1 cellular context compared by ENCODE assay signal in the genomic region with DNA sequence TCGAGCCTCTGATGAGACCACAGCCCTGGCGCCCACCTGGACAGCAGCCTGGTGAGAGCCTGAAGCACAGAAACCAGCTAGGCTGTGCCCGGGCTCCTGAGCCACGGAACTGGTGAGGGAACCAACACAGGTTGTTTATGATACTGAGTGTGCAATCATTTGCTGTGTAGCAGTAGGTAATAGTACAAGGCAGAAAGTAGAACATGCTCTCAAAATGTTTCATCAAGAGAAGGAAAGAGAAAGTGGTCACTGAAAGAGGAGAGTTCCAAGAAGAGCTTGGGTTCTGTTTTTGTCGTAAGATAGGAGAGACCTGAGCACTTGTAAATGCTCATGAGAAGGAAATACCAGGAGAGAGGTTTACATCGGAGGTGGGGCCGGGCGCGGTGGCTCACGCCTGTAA.
TF ChIP-seq lines count a peak whose summit lies in the region.

No MANE protein-coding gene starts in this region.

TF ChIP-seq in WTC11, 78 proteins besides CTCF, POLR2A, EP300 and RAD21 (continued from another document):
- TF ChIP-seq GABPB1 (CRISPR knock-in tag; IDR thresholded peaks at IDR 0.05) (no peak), USF1 (CRISPR knock-in tag; IDR thresholded peaks at IDR 0.05) (no peak), NFYB (CRISPR knock-in tag; conservative IDR thresholded peaks at IDR 0.05; ENCODE audit: low read depth) (no peak), PREB (CRISPR knock-in tag; IDR thresholded peaks at IDR 0.05; ENCODE audit: borderline replicate concordance) (no peak), ZNF121 (CRISPR knock-in tag; IDR thresholded peaks at IDR 0.05) (no peak), ESRRA (CRISPR knock-in tag; IDR thresholded peaks at IDR 0.05; ENCODE audit: borderline replicate concordance) (no peak), NR1H2 (CRISPR knock-in tag; IDR thresholded peaks at IDR 0.05) (no peak)
- TF ChIP-seq, protein P1, sequence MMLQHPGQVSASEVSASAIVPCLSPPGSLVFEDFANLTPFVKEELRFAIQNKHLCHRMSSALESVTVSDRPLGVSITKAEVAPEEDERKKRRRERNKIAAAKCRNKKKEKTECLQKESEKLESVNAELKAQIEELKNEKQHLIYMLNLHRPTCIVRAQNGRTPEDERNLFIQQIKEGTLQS (CRISPR knock-in tag; conservative IDR thresholded peaks at IDR 0.05): no peak
TF ChIP-seq in WTC11: peak in this region for 0.
